Comparison of ENCODE assay signal across 28 cellular contexts in genomic region chr4:147578611-147579010, GRCh38.
"Had no signal": no experiment of that assay in that cellular context is flagged by ENCODE, and none has a peak within 500 bp of the region (broad histone marks: within the 10 kb centered on the region; RNA-seq: fewer than 3 reads in every experiment).

No MANE protein-coding gene starts in this region.

- DNase-seq: activated CD4-positive, alpha-beta memory T cell treated with anti-CD3 and anti-CD28 coated beads, Interleukin-2, amount 10 ng/mL, durations not matched to agents 7 days and 5 days; activated CD4-positive, alpha-beta T cell treated with anti-CD3 and anti-CD28 coated beads for 1 hour; activated CD4-positive, alpha-beta T cell treated with anti-CD3 and anti-CD28 coated beads, Interleukin-2, amount 10 ng/mL, durations not matched to agents 7 days and 5 days; activated CD8-positive, alpha-beta memory T cell treated with anti-CD3 and anti-CD28 coated beads, Interleukin-2, amount 50 U/mL, for 48 hours; activated gamma-delta T cell; activated naive CD4-positive, alpha-beta T cell treated with anti-CD3 and anti-CD28 coated beads, Interleukin-2, amount 10 ng/mL, durations not matched to agents 7 days and 5 days; activated T-cell treated with anti-CD3 and anti-CD28 coated beads, Interleukin-2, amount 50 U/mL, for 24 hours; caudate nucleus; effector CD4-positive, alpha-beta T cell; erythroblast; head of caudate nucleus; hippocampal formation; left colon; midbrain; naive thymus-derived CD4-positive, alpha-beta T cell; pancreas; sigmoid colon; small intestine; stimulated activated CD4-positive, alpha-beta T cell treated with anti-CD3 and anti-CD28 coated beads, Interleukin-4, amount 100 ng/mL, for 24 hours; T-helper 17 cell had no signal

- H3K36me3 Mint-ChIP-seq: activated naive CD4-positive, alpha-beta T cell treated with anti-CD3 and anti-CD28 coated beads, Interleukin-2, amount 10 ng/mL, durations not matched to agents 7 days and 5 days; stimulated activated effector memory CD8-positive, alpha-beta T cell treated with anti-CD3 and anti-CD28 coated beads, Interleukin-12 subunit alpha, Interleukin-12 subunit beta, amount 100 ng/mL, for 72 hours; type B pancreatic cell had no signal

- H3K36me3 ChIP-seq: gastroesophageal sphincter, pancreas, prostate gland, sigmoid colon, thoracic aorta, uterus had no signal

- H3K4me3 ChIP-seq: gastroesophageal sphincter, pancreas, prostate gland, sigmoid colon, thoracic aorta, uterus had no signal

- H3K4me1 Mint-ChIP-seq: activated naive CD4-positive, alpha-beta T cell treated with anti-CD3 and anti-CD28 coated beads, Interleukin-2, amount 10 ng/mL, durations not matched to agents 7 days and 5 days; T-helper 17 cell had no signal

- H3K9me3 Mint-ChIP-seq: activated naive CD4-positive, alpha-beta T cell treated with anti-CD3 and anti-CD28 coated beads, Interleukin-2, amount 10 ng/mL, durations not matched to agents 7 days and 5 days; activated T-cell treated with anti-CD3 and anti-CD28 coated beads, Interleukin-2, amount 50 U/mL, for 24 hours; stimulated activated effector memory CD8-positive, alpha-beta T cell treated with anti-CD3 and anti-CD28 coated beads, Interleukin-12 subunit alpha, Interleukin-12 subunit beta, amount 100 ng/mL, for 72 hours; stimulated activated naive CD8-positive, alpha-beta T cell treated with anti-CD3 and anti-CD28 coated beads, Interleukin-15, Interleukin-2, amounts not matched to agents 100 ng/mL and 50 ng/mL, for 24 hours; type B pancreatic cell had no signal

- H3K9me3 ChIP-seq: gastroesophageal sphincter, pancreas, prostate gland, sigmoid colon, thoracic aorta, uterus had no signal

- H3K27ac ChIP-seq: gastroesophageal sphincter, pancreas, prostate gland, sigmoid colon, thoracic aorta, uterus had no signal

- H3K4me1 ChIP-seq: gastroesophageal sphincter, pancreas, prostate gland, sigmoid colon, uterus had no signal

- H3K27ac Mint-ChIP-seq: activated CD4-positive, alpha-beta memory T cell treated with anti-CD3 and anti-CD28 coated beads, Interleukin-2, amount 10 ng/mL, durations not matched to agents 7 days and 5 days; activated CD4-positive, alpha-beta T cell treated with anti-CD3 and anti-CD28 coated beads, Interleukin-2, amount 10 ng/mL, durations not matched to agents 7 days and 5 days; activated naive CD4-positive, alpha-beta T cell treated with anti-CD3 and anti-CD28 coated beads, Interleukin-2, amount 10 ng/mL, durations not matched to agents 7 days and 5 days; activated T-cell treated with anti-CD3 and anti-CD28 coated beads, Interleukin-2, amount 50 U/mL, for 24 hours; naive thymus-derived CD4-positive, alpha-beta T cell; stimulated activated effector memory CD8-positive, alpha-beta T cell treated with anti-CD3 and anti-CD28 coated beads, Interleukin-12 subunit alpha, Interleukin-12 subunit beta, amount 100 ng/mL, for 72 hours; stimulated activated naive CD8-positive, alpha-beta T cell treated with anti-CD3 and anti-CD28 coated beads, Interleukin-15, Interleukin-2, amounts not matched to agents 100 ng/mL and 50 ng/mL, for 24 hours; T-helper 17 cell; type B pancreatic cell; WTC11 had no signal

- H3K4me3 Mint-ChIP-seq: activated CD4-positive, alpha-beta memory T cell treated with anti-CD3 and anti-CD28 coated beads, Interleukin-2, amount 10 ng/mL, durations not matched to agents 7 days and 5 days; activated CD4-positive, alpha-beta T cell treated with anti-CD3 and anti-CD28 coated beads, Interleukin-2, amount 10 ng/mL, durations not matched to agents 7 days and 5 days; activated naive CD4-positive, alpha-beta T cell treated with anti-CD3 and anti-CD28 coated beads, Interleukin-2, amount 10 ng/mL, durations not matched to agents 7 days and 5 days; activated T-cell treated with anti-CD3 and anti-CD28 coated beads, Interleukin-2, amount 50 U/mL, for 24 hours; naive thymus-derived CD4-positive, alpha-beta T cell; stimulated activated effector memory CD8-positive, alpha-beta T cell treated with anti-CD3 and anti-CD28 coated beads, Interleukin-12 subunit alpha, Interleukin-12 subunit beta, amount 100 ng/mL, for 72 hours; stimulated activated naive CD8-positive, alpha-beta T cell treated with anti-CD3 and anti-CD28 coated beads, Interleukin-15, Interleukin-2, amounts not matched to agents 100 ng/mL and 50 ng/mL, for 24 hours; T-helper 17 cell; type B pancreatic cell; WTC11 had no signal

- ATAC-seq: left colon; naive thymus-derived CD4-positive, alpha-beta T cell; pancreas; stimulated activated effector memory CD8-positive, alpha-beta T cell treated with anti-CD3 and anti-CD28 coated beads, Interleukin-12 subunit alpha, Interleukin-12 subunit beta, amount 100 ng/mL, for 72 hours; T-helper 17 cell; WTC11 had no signal

- FAIRE-seq: pancreas, small intestine had no signal

- H3K27me3 ChIP-seq: gastroesophageal sphincter, pancreas, sigmoid colon, uterus had no signal

- H3K27me3 Mint-ChIP-seq: activated T-cell treated with anti-CD3 and anti-CD28 coated beads, Interleukin-2, amount 50 U/mL, for 24 hours; stimulated activated naive CD8-positive, alpha-beta T cell treated with anti-CD3 and anti-CD28 coated beads, Interleukin-15, Interleukin-2, amounts not matched to agents 100 ng/mL and 50 ng/mL, for 24 hours; type B pancreatic cell had no signal
